ENCODE assay signal across 1 cellular context in the genomic region with DNA sequence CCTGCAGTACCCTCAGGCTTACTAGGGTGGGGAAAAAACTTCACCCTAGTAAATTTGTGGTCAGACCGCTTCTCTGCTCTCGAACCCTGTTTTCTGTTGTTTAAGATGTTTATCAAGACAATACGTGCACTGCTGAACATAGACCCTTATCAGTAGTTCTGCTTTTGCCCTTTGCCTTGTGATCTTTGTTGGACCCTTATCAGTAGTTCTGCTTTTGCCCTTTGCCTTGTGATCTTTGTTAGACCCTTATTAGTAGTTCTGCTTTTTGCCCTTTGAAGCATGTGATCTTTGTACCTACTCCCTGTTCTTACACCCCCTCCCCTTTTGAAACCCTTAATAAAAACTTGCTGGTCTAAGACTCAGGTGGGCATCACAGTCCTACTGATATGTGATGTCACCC.
A peak's percentile ranks its signal among the peaks of the same experiment; 100 is the strongest.
TF ChIP-seq lines count a peak whose summit lies in the region.
"Not testable (repeated sequence)": the region's sequence is repeated elsewhere in the genome, so short reads cannot be mapped to it uniquely, and the experiment has no call there.

No MANE protein-coding gene starts in this region.

TF ChIP-seq in K562, 482 proteins besides CTCF, POLR2A, EP300 and RAD21:
- TF ChIP-seq, protein P1, sequence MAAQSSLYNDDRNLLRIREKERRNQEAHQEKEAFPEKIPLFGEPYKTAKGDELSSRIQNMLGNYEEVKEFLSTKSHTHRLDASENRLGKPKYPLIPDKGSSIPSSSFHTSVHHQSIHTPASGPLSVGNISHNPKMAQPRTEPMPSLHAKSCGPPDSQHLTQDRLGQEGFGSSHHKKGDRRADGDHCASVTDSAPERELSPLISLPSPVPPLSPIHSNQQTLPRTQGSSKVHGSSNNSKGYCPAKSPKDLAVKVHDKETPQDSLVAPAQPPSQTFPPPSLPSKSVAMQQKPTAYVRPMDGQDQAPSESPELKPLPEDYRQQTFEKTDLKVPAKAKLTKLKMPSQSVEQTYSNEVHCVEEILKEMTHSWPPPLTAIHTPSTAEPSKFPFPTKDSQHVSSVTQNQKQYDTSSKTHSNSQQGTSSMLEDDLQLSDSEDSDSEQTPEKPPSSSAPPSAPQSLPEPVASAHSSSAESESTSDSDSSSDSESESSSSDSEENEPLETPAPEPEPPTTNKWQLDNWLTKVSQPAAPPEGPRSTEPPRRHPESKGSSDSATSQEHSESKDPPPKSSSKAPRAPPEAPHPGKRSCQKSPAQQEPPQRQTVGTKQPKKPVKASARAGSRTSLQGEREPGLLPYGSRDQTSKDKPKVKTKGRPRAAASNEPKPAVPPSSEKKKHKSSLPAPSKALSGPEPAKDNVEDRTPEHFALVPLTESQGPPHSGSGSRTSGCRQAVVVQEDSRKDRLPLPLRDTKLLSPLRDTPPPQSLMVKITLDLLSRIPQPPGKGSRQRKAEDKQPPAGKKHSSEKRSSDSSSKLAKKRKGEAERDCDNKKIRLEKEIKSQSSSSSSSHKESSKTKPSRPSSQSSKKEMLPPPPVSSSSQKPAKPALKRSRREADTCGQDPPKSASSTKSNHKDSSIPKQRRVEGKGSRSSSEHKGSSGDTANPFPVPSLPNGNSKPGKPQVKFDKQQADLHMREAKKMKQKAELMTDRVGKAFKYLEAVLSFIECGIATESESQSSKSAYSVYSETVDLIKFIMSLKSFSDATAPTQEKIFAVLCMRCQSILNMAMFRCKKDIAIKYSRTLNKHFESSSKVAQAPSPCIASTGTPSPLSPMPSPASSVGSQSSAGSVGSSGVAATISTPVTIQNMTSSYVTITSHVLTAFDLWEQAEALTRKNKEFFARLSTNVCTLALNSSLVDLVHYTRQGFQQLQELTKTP (IDR thresholded peaks at IDR 0.05; ENCODE audit: low read depth in 1 of 2, partially characterized antibody in 2 of 2): peak in 1 of 2 experiments; percentile 57
- TF ChIP-seq SOX6 (IDR thresholded peaks at IDR 0.05) (peak; percentile 87; the same call in 1 of the 2 replicates), SMARCE1 (IDR thresholded peaks at IDR 0.05) (peak; percentile 67; the same call in 1 of the 2 replicates), GATA2 (CRISPR knock-in tag; IDR thresholded peaks at IDR 0.05) (0 out of 2 replicates have a peak, but pooled peaks have one; percentile 17), ELF4 (CRISPR knock-in tag; IDR thresholded peaks at IDR 0.05) (0 out of 2 replicates have a peak, but pooled peaks have one; percentile 13), ZNF280A (IDR thresholded peaks at IDR 0.05; ENCODE audit: low read depth, partially characterized antibody) (peak; percentile 66), TRIM28 (IDR thresholded peaks at IDR 0.05) (peak; percentile 89), LEF1 (IDR thresholded peaks at IDR 0.05) (peak; percentile 39; the same call in 1 of the 2 replicates), CC2D1A (IDR thresholded peaks at IDR 0.05) (peak; percentile 58; the same call in 1 of the 2 replicates), TRIM24 (IDR thresholded peaks at IDR 0.05) (peak; percentile 84 to 93), ZNF134 (CRISPR knock-in tag; conservative IDR thresholded peaks at IDR 0.05) (0 out of 2 replicates have a peak, but pooled peaks have one; percentile 10), NR2C1 (IDR thresholded peaks at IDR 0.05) (peak; percentile 63; the same call in 1 of the 2 replicates), NR2C1 (tag; IDR thresholded peaks at IDR 0.05) (peak; percentile 67), TOE1 (IDR thresholded peaks at IDR 0.05; ENCODE audit: borderline replicate concordance) (0 out of 2 replicates have a peak, but pooled peaks have one; percentile 20), MTA1 (IDR thresholded peaks at IDR 0.05; ENCODE audit: borderline replicate concordance) (peak; percentile 44; the same call in 1 of the 2 replicates), ARID1B (IDR thresholded peaks at IDR 0.05) (peak; percentile 31; the same call in 1 of the 2 replicates)
- TF ChIP-seq, protein P2, sequence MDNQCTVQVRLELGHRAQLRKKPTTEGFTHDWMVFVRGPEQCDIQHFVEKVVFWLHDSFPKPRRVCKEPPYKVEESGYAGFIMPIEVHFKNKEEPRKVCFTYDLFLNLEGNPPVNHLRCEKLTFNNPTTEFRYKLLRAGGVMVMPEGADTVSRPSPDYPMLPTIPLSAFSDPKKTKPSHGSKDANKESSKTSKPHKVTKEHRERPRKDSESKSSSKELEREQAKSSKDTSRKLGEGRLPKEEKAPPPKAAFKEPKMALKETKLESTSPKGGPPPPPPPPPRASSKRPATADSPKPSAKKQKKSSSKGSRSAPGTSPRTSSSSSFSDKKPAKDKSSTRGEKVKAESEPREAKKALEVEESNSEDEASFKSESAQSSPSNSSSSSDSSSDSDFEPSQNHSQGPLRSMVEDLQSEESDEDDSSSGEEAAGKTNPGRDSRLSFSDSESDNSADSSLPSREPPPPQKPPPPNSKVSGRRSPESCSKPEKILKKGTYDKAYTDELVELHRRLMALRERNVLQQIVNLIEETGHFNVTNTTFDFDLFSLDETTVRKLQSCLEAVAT (IDR thresholded peaks at IDR 0.05): peak; percentile 34 to 37; a peak in 1 of 4 replicates
- not testable (repeated sequence) for TF ChIP-seq TOE1 (CRISPR knock-in tag; IDR thresholded peaks at IDR 0.05; ENCODE audit: borderline replicate concordance, low read depth)
- TF ChIP-seq, protein P3, sequence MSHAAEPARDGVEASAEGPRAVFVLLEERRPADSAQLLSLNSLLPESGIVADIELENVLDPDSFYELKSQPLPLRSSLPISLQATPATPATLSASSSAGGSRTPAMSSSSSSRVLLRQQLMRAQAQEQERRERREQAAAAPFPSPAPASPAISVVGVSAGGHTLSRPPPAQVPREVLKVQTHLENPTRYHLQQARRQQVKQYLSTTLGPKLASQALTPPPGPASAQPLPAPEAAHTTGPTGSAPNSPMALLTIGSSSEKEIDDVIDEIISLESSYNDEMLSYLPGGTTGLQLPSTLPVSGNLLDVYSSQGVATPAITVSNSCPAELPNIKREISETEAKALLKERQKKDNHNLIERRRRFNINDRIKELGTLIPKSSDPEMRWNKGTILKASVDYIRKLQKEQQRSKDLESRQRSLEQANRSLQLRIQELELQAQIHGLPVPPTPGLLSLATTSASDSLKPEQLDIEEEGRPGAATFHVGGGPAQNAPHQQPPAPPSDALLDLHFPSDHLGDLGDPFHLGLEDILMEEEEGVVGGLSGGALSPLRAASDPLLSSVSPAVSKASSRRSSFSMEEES (CRISPR knock-in tag; IDR thresholded peaks at IDR 0.05): peak; percentile 22; the same call in 1 of the 2 replicates
